8 cellular contexts compared by ENCODE assay signal in the genomic region with DNA sequence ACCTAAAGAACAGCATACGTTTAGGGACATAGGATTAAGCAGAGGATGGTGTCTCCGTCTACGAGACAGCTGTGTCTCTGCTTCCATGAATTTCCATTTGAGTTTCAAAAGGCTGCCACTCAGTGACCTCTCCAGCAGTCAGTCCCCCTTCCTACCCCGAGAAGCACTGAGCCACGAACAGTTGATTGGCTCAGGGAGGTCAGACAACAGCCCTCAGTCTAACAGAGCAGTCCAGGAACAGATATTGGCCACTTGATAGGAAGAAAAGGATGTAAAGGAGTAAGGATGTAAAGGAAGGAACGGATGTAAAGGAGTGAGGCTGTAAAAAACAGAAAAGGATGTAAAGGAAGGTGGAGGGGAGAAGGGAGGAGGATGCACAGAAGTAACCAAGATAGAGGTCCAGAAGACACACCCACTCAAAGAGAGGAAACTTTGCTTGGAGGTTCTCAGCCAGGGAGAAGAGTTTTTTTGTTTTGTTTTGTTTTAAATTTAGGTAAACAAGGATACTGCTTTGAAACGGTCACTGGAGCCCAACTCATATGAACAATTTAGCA. TPM values are rescaled to one million over a fixed set of nuclear protein-coding genes. Genes with fewer than 3 reads are reported as not detected.
DNase-seq lines count a peak whose midpoint lies in the region; ATAC-seq and TF ChIP-seq lines count a peak whose summit lies in the region.

No MANE protein-coding gene starts in this region.

- peak overlapping the region; percentile 87 for H2AFZ ChIP-seq in hepatocyte

- H3K9me3 ChIP-seq in hepatocyte (ENCODE audit: low read depth) = no peaks in the 10 kb centered on the region

- peaks cover 15% of the 10 kb centered on the region for H3K4me1 ChIP-seq in hepatocyte (ENCODE audit: insufficient read depth)

- peaks cover 18% of the 10 kb centered on the region for H3K79me2 ChIP-seq in hepatocyte

- peak overlapping the region; percentile 95 for H3K4me3 Mint-ChIP-seq in stimulated activated memory B cell treated with anti-CD40 and anti-IgM and Interleukin-4, amounts not matched to agents 10 μg/mL and 1 μg/mL and 100 μg/mL, for 72 hours

- no peaks in the 10 kb centered on the region for H4K20me1 ChIP-seq in hepatocyte (ENCODE audit: insufficient read depth, poor library complexity, severe bottlenecking)

- 37% methylated on average over 7 of the region's 7 CpGs for WGBS in hepatocyte (ENCODE audit: low lambda C conversion rate, missing lambda C conversion rate)

- H3K27ac Mint-ChIP-seq in stimulated activated memory B cell treated with anti-CD40 and anti-IgM and Interleukin-4, amounts not matched to agents 10 μg/mL and 1 μg/mL and 100 μg/mL, for 72 hours = peak overlapping the region; percentile 91

- H3K36me3 Mint-ChIP-seq in stimulated activated memory B cell treated with anti-CD40 and anti-IgM and Interleukin-4, amounts not matched to agents 10 μg/mL and 1 μg/mL and 100 μg/mL, for 72 hours = peaks cover 18% of the 10 kb centered on the region

- H3K9me2 ChIP-seq in hepatocyte (replicated peaks; ENCODE audit: insufficient read depth) = no peaks in the 10 kb centered on the region

- TF ChIP-seq CTCF in VCaP (conservative IDR thresholded peaks at IDR 0.05) (no peak), hepatocyte (IDR thresholded peaks at IDR 0.05; ENCODE audit: poor library complexity) (no peak)

- DNase-seq in NCI-H510A treated with DMSO at 0.1 percent for 48 hours (lab: John Stamatoyannopoulos, UW) (peak; percentile 27), NCI-H510A (lab: John Stamatoyannopoulos, UW) (no peak), hepatocyte (ENCODE audit: low spot score) (no peak), iPS-NIHi7 (ENCODE audit: extremely low spot score) (no peak), middle frontal gyrus (ENCODE audit: extremely low spot score, low spot score) (no peak)
- DNase-seq in stimulated activated CD4-positive, alpha-beta T cell treated with anti-CD3 and anti-CD28 coated beads, Interleukin-12 subunit alpha, Interleukin-12 subunit beta, amount 100 ng/mL, for 4 hours = no peak

- peak overlapping the region; percentile 89 for H3K4me2 ChIP-seq in hepatocyte

- no peaks in the 10 kb centered on the region for H3K9me3 Mint-ChIP-seq in stimulated activated memory B cell treated with anti-CD40 and anti-IgM and Interleukin-4, amounts not matched to agents 10 μg/mL and 1 μg/mL and 100 μg/mL, for 72 hours

- H3K36me3 ChIP-seq in hepatocyte (replicated peaks; ENCODE audit: insufficient read depth, low read depth) = no peaks in the 10 kb centered on the region

- peaks cover 50% of the 10 kb centered on the region for H3K4me1 Mint-ChIP-seq in stimulated activated memory B cell treated with anti-CD40 and anti-IgM and Interleukin-4, amounts not matched to agents 10 μg/mL and 1 μg/mL and 100 μg/mL, for 72 hours

- H3K27me3 ChIP-seq in hepatocyte = peaks cover 10% of the 10 kb centered on the region

- H3K27ac ChIP-seq in VCaP (peak overlapping the region; percentile 93), hepatocyte (peak overlapping the region; percentile 99)

- no peaks in the 10 kb centered on the region for H3K27me3 Mint-ChIP-seq in stimulated activated memory B cell treated with anti-CD40 and anti-IgM and Interleukin-4, amounts not matched to agents 10 μg/mL and 1 μg/mL and 100 μg/mL, for 72 hours

- peak overlapping the region; percentile 75 for H3K4me3 ChIP-seq in hepatocyte

- ATAC-seq in stimulated activated memory B cell treated with anti-CD40 and anti-IgM and Interleukin-4, amounts not matched to agents 10 μg/mL and 1 μg/mL and 100 μg/mL, for 72 hours = no peak

RNA-seq across cellular contexts. Expression of gene NR4A3, which starts 3.2 kb away (rescaled TPM):
- total RNA-seq in hepatocyte = 2.2 and 2.4 TPM in 2 replicates
- 2.9 and 6.1 TPM in 2 replicates for polyA plus RNA-seq in hepatocyte
